In genomic region chr7:105298439-105298894, GRCh38 we compare ENCODE assay signal across 11 cellular contexts.
A peak's percentile ranks its signal among the peaks of the same experiment; 100 is the strongest.
DNase-seq lines count a peak whose midpoint lies in the region; ATAC-seq and TF ChIP-seq lines count a peak whose summit lies in the region.
"Had no signal": no experiment of that assay in that cellular context is flagged by ENCODE, and none has a peak within 500 bp of the region (broad histone marks: within the 10 kb centered on the region; RNA-seq: fewer than 3 reads in every experiment).

No MANE protein-coding gene starts in this region.

- H3K36me3 Mint-ChIP-seq in activated naive CD4-positive, alpha-beta T cell treated with anti-CD3 and anti-CD28 coated beads, Interleukin-2, amount 10 ng/mL, durations not matched to agents 7 days and 5 days = peaks cover 18% of the 10 kb centered on the region
- peaks cover 4% of the 10 kb centered on the region for H3K36me3 Mint-ChIP-seq in Calu3 (ENCODE audit: insufficient read depth, unreplicated experiment)

- no peaks in the 10 kb centered on the region for H3K27me3 Mint-ChIP-seq in activated naive CD4-positive, alpha-beta T cell treated with anti-CD3 and anti-CD28 coated beads, Interleukin-2, amount 10 ng/mL, durations not matched to agents 7 days and 5 days
- no peaks in the 10 kb centered on the region for H3K27me3 Mint-ChIP-seq in Calu3 (ENCODE audit: unreplicated experiment)

- H3K4me3 ChIP-seq in GM12865 (ENCODE audit: low read depth, low read length) = no peak overlapping the region
- H3K4me3 ChIP-seq: esophagus muscularis mucosa had no signal

- DNase-seq in GM12865 (ENCODE audit: low read depth) = peak; percentile 76
- peak; percentile 42 for DNase-seq in activated naive CD4-positive, alpha-beta T cell treated with anti-CD3 and anti-CD28 coated beads, Interleukin-2, amount 10 ng/mL, durations not matched to agents 7 days and 5 days
- no peak for DNase-seq in NCI-H526 treated with DMSO at 0.1 percent for 48 hours (lab: John Stamatoyannopoulos, UW)
- DNase-seq in hepatic stellate cell (ENCODE audit: low spot score) = no peak
- no peak for DNase-seq in Calu3
- DNase-seq in NCI-H524 (lab: John Stamatoyannopoulos, UW) = no peak
- DNase-seq: NCI-H1092 had no signal

- no TSS peak for BruUV-seq in Calu3 (replicated peaks; lab: Mats Ljungman, UMichigan)

- peaks cover 59% of the 10 kb centered on the region for H3K4me1 Mint-ChIP-seq in activated naive CD4-positive, alpha-beta T cell treated with anti-CD3 and anti-CD28 coated beads, Interleukin-2, amount 10 ng/mL, durations not matched to agents 7 days and 5 days
- peaks cover 5% of the 10 kb centered on the region for H3K4me1 Mint-ChIP-seq in Calu3 (ENCODE audit: low read depth, unreplicated experiment)

- peak; percentile 89 for ATAC-seq in GM19455 (IDR thresholded peaks at IDR 0.05; ENCODE audit: unreplicated experiment)
- peak; percentile 83 for ATAC-seq in HG03097 (IDR thresholded peaks at IDR 0.05; ENCODE audit: low FRiP score, unreplicated experiment)

- peaks cover 8% of the 10 kb centered on the region for H3K9me3 Mint-ChIP-seq in activated naive CD4-positive, alpha-beta T cell treated with anti-CD3 and anti-CD28 coated beads, Interleukin-2, amount 10 ng/mL, durations not matched to agents 7 days and 5 days
- no peaks in the 10 kb centered on the region for H3K9me3 Mint-ChIP-seq in Calu3 (ENCODE audit: low read depth, unreplicated experiment)

- peak overlapping the region; percentile 76 for H3K27ac Mint-ChIP-seq in activated naive CD4-positive, alpha-beta T cell treated with anti-CD3 and anti-CD28 coated beads, Interleukin-2, amount 10 ng/mL, durations not matched to agents 7 days and 5 days
- H3K27ac Mint-ChIP-seq in Calu3 (ENCODE audit: unreplicated experiment) = no peak overlapping the region

- H3K4me3 Mint-ChIP-seq in activated naive CD4-positive, alpha-beta T cell treated with anti-CD3 and anti-CD28 coated beads, Interleukin-2, amount 10 ng/mL, durations not matched to agents 7 days and 5 days = peak overlapping the region; percentile 16
- H3K4me3 Mint-ChIP-seq in Calu3 (ENCODE audit: low read depth, unreplicated experiment) = no peak overlapping the region
- H3K4me3 Mint-ChIP-seq: nephron had no signal

- TF ChIP-seq CTCF in GM12865 (IDR thresholded peaks at IDR 0.05; ENCODE audit: insufficient read depth, low read depth, low read length, missing control alignments) = no peak
- no peak for TF ChIP-seq CTCF in Calu3 (IDR thresholded peaks at IDR 0.05; ENCODE audit: unreplicated experiment)

- intact Hi-C loops in Calu3 (cut with micrococcal nuclease; ENCODE audit: unreplicated experiment) = no loop called here

- CTCF ChIA-PET in activated naive CD4-positive, alpha-beta T cell treated with anti-CD3 and anti-CD28 coated beads, Interleukin-2, amount 10 ng/mL, durations not matched to agents 7 days and 5 days (lab: Charles Lee) = interaction anchor here (1.0 to 1.4 kb wide), 2 partner anchors 10 to 31 kb away, joined by 3 to 4 read pairs; no protein-coding TSS in a partner anchor
- CTCF ChIA-PET in Calu3 (lab: Charles Lee) = no interaction called here

Comparison
In these comparisons a context has a peak if more than half of its experiments do, and no peak if none do; other contexts are left out.
1. DNase-seq: peak in GM12865 (single experiment) and activated naive CD4-positive, alpha-beta T cell treated with anti-CD3 and anti-CD28 coated beads, Interleukin-2, amount 10 ng/mL, durations not matched to agents 7 days and 5 days (single experiment); none in NCI-H526 treated with DMSO at 0.1 percent for 48 hours (single experiment), hepatic stellate cell (single experiment), Calu3 (single experiment) and NCI-H524 (0 of 2).